11 cellular contexts compared by ENCODE assay signal in genomic region chr9:93958121-93958874, GRCh38. TPM values are rescaled to one million over a fixed set of nuclear protein-coding genes. Genes with fewer than 3 reads are reported as not detected.
A peak's percentile ranks its signal among the peaks of the same experiment; 100 is the strongest.
DNase-seq lines count a peak whose midpoint lies in the region; ATAC-seq and TF ChIP-seq lines count a peak whose summit lies in the region.
"Had no signal": no experiment of that assay in that cellular context is flagged by ENCODE, and none has a peak within 500 bp of the region (broad histone marks: within the 10 kb centered on the region; RNA-seq: fewer than 3 reads in every experiment).

No MANE protein-coding gene starts in this region.

- no peaks in the 10 kb centered on the region for H3K36me3 Mint-ChIP-seq in CD8-positive, alpha-beta T cell
- no peaks in the 10 kb centered on the region for H3K36me3 Mint-ChIP-seq in dendritic cell treated with granulocyte-macrophage colony-stimulating factor and Interleukin-4, amounts not matched to agents 40 ng/mL and 50 ng/mL, for 4 days (ENCODE audit: low read depth)

- H3K27ac ChIP-seq in CD8-positive, alpha-beta T cell (ENCODE audit: low read depth, low read length), result no peak overlapping the region
- no peak overlapping the region for H3K27ac ChIP-seq in HUES64 (ENCODE audit: low read depth, low read length)
- H3K27ac ChIP-seq: brain microvascular endothelial cell, skin epidermis, tibial nerve had no signal

- no peak for TF ChIP-seq CTCF in CD8-positive, alpha-beta T cell (IDR thresholded peaks at IDR 0.05)

- intact Hi-C loops in CD8-positive, alpha-beta T cell (cut with DNase I, micrococcal nuclease), result no loop called here
- intact Hi-C loops in dendritic cell treated with granulocyte-macrophage colony-stimulating factor and Interleukin-4, amounts not matched to agents 40 ng/mL and 50 ng/mL, for 4 days (cut with micrococcal nuclease), result loop anchor here (5.0 kb wide), 1 partner anchor 209 kb away; no protein-coding TSS in a partner anchor

- no peaks in the 10 kb centered on the region for H3K9me3 ChIP-seq in CD8-positive, alpha-beta T cell (ENCODE audit: low read length)
- no peaks in the 10 kb centered on the region for H3K9me3 ChIP-seq in HUES64 (ENCODE audit: insufficient read depth, low read depth, low read length)
- H3K9me3 ChIP-seq in neuron (ENCODE audit: low read length), result no peaks in the 10 kb centered on the region
- H3K9me3 ChIP-seq: tibial nerve had no signal

- 3% methylated on average over 51 of the region's 51 CpGs for WGBS in HUES64

- CTCF ChIA-PET in CD8-positive, alpha-beta T cell (lab: Charles Lee), result interaction anchor here (0.6 to 1.3 kb wide), 2 partner anchors 269 to 277 kb away, joined by 3 to 4 read pairs; no protein-coding TSS in a partner anchor

- H3K4me3 ChIP-seq in CD8-positive, alpha-beta T cell (ENCODE audit: low read depth, low read length), result peak overlapping the region; percentile 13
- H3K4me3 ChIP-seq in HUES64 (ENCODE audit: low read length) (peak overlapping the region; percentile 26), neuron (ENCODE audit: low read length) (no peak overlapping the region)

- H3K27me3 ChIP-seq in CD8-positive, alpha-beta T cell (ENCODE audit: insufficient read depth, low read length), result peaks cover 52% of the 10 kb centered on the region
- peaks cover 93% of the 10 kb centered on the region for H3K27me3 ChIP-seq in HUES64 (ENCODE audit: insufficient read depth, low read length)
- peaks cover 91% of the 10 kb centered on the region for H3K27me3 ChIP-seq in neuron (ENCODE audit: insufficient read depth, low read length)

- H3K4me3 Mint-ChIP-seq in CD8-positive, alpha-beta T cell, result peak overlapping the region; percentile 59
- H3K4me3 Mint-ChIP-seq in dendritic cell treated with granulocyte-macrophage colony-stimulating factor and Interleukin-4, amounts not matched to agents 40 ng/mL and 50 ng/mL, for 4 days, result peak overlapping the region; percentile 59

- H3K4me1 Mint-ChIP-seq in CD8-positive, alpha-beta T cell (ENCODE audit: low read depth), result peaks cover 42% of the 10 kb centered on the region
- peaks cover 52% of the 10 kb centered on the region for H3K4me1 Mint-ChIP-seq in dendritic cell treated with granulocyte-macrophage colony-stimulating factor and Interleukin-4, amounts not matched to agents 40 ng/mL and 50 ng/mL, for 4 days (ENCODE audit: low read depth)

- ATAC-seq in CD8-positive, alpha-beta T cell, result no peak

- no peak overlapping the region for H3K27ac Mint-ChIP-seq in CD8-positive, alpha-beta T cell
- H3K27ac Mint-ChIP-seq in dendritic cell treated with granulocyte-macrophage colony-stimulating factor and Interleukin-4, amounts not matched to agents 40 ng/mL and 50 ng/mL, for 4 days, result no peak overlapping the region

- peaks cover 43% of the 10 kb centered on the region for H3K4me1 ChIP-seq in CD8-positive, alpha-beta T cell (ENCODE audit: insufficient read depth, low read length)
- H3K4me1 ChIP-seq in HUES64 (ENCODE audit: insufficient read depth, low read length) (peaks cover 5% of the 10 kb centered on the region), neuron (ENCODE audit: insufficient read depth, low read length) (peaks cover 6% of the 10 kb centered on the region)

- POLR2A ChIA-PET in CD8-positive, alpha-beta T cell (lab: Charles Lee), result no interaction called here

- peak overlapping the region; percentile 65 for H2AFZ ChIP-seq in neuron (ENCODE audit: low read depth, low read length)

- H3K9ac ChIP-seq in HUES64 (ENCODE audit: low read depth, low read length), result no peak overlapping the region

- no peaks in the 10 kb centered on the region for H3K36me3 ChIP-seq in CD8-positive, alpha-beta T cell (ENCODE audit: insufficient read depth, low read length)
- H3K36me3 ChIP-seq in HUES64 (ENCODE audit: insufficient read depth, low read length) (no peaks in the 10 kb centered on the region), neuron (ENCODE audit: insufficient read depth, low read length) (no peaks in the 10 kb centered on the region)
- H3K36me3 ChIP-seq: brain microvascular endothelial cell, tibial nerve had no signal

- peaks cover 56% of the 10 kb centered on the region for H3K27me3 Mint-ChIP-seq in CD8-positive, alpha-beta T cell (ENCODE audit: low read depth)
- peaks cover 87% of the 10 kb centered on the region for H3K27me3 Mint-ChIP-seq in dendritic cell treated with granulocyte-macrophage colony-stimulating factor and Interleukin-4, amounts not matched to agents 40 ng/mL and 50 ng/mL, for 4 days

- H3K9me3 Mint-ChIP-seq in CD8-positive, alpha-beta T cell, result no peaks in the 10 kb centered on the region
- no peaks in the 10 kb centered on the region for H3K9me3 Mint-ChIP-seq in dendritic cell treated with granulocyte-macrophage colony-stimulating factor and Interleukin-4, amounts not matched to agents 40 ng/mL and 50 ng/mL, for 4 days

- peak in 1 of 7 experiments; percentile 27 for DNase-seq in CD8-positive, alpha-beta T cell
- DNase-seq in SK-N-DZ (ENCODE audit: low spot score) (no peak), NCI-H1048 (lab: John Stamatoyannopoulos, UW) (no peak), NCI-H510A treated with DMSO at 0.1 percent for 48 hours (lab: John Stamatoyannopoulos, UW) (no peak), mesenteric fat pad (ENCODE audit: low spot score) (no peak)
- DNase-seq: brain microvascular endothelial cell had no signal

RNA-seq across cellular contexts. Expression of gene BARX1, which starts 3.1 kb away (rescaled TPM):
- total RNA-seq in CD8-positive, alpha-beta T cell, result under 1 TPM; 0.54 to 0.78 TPM
- polyA plus RNA-seq in HUES64 (2013, experiment 1 of 2), result 0.95 TPM
- polyA plus RNA-seq in HUES64 (2013, experiment 2 of 2), result 1.9 TPM
- 0.44 and 1.1 TPM in 2 replicates for polyA plus RNA-seq in SK-N-DZ (2014; cell fraction: cytosol; rRNA removed)
- 0.18 and 0.28 TPM in 2 replicates for polyA plus RNA-seq in SK-N-DZ (2014; cell fraction: nucleus; rRNA removed)
- total RNA-seq in mesenteric fat pad, result not detected
- total RNA-seq: tibial nerve had no signal
